Comparison of ENCODE assay signal across 8 cellular contexts in genomic region chr19:49488046-49488862, GRCh38. TPM values are rescaled to one million over a fixed set of nuclear protein-coding genes. Genes with fewer than 3 reads are reported as not detected.
A peak's percentile ranks its signal among the peaks of the same experiment; 100 is the strongest.
DNase-seq lines count a peak whose midpoint lies in the region; ATAC-seq, FAIRE-seq and TF ChIP-seq lines count a peak whose summit lies in the region.

No MANE protein-coding gene starts in this region.

- no peak for TF ChIP-seq CTCF in GM12864 (IDR thresholded peaks at IDR 0.05; ENCODE audit: low read depth, low read length, missing control alignments)
- no peak for TF ChIP-seq CTCF in PC-3 (conservative IDR thresholded peaks at IDR 0.05; ENCODE audit: low read depth, low read length)
- TF ChIP-seq CTCF in endothelial cell of umbilical vein (IDR thresholded peaks at IDR 0.05; ENCODE audit: extremely low read depth in 1 of 2, insufficient read depth in 1 of 2, low read depth in 1 of 2, low read length in 2 of 2) = no peak
- TF ChIP-seq CTCF in progenitor cell of endocrine pancreas (IDR thresholded peaks at IDR 0.05; ENCODE audit: unreplicated experiment) = no peak

- H3F3A ChIP-seq in PC-3 (ENCODE audit: low read length, unreplicated experiment) = peaks cover 44% of the 10 kb centered on the region

- ATAC-seq in PC-3 (no peak), HG02981 (IDR thresholded peaks at IDR 0.05; ENCODE audit: unreplicated experiment) (no peak)

- H3K4me1 ChIP-seq in PC-3 (ENCODE audit: insufficient read depth, low read length) = peaks cover 12% of the 10 kb centered on the region; the same call in 1 of the 2 replicates
- H3K4me1 ChIP-seq in endothelial cell of umbilical vein (ENCODE audit: control insufficient read depth, extremely low read depth, insufficient read depth, low read length) = peaks cover 12% of the 10 kb centered on the region

- H3K27ac ChIP-seq in PC-3 (ENCODE audit: low read length) (peak overlapping the region; percentile 56), endothelial cell of umbilical vein (ENCODE audit: insufficient read depth, low read depth, low read length) (peak overlapping the region; percentile 89)

- H3K27me3 Mint-ChIP-seq in progenitor cell of endocrine pancreas = no peaks in the 10 kb centered on the region

- H3K4me2 ChIP-seq in PC-3 (ENCODE audit: low read length) (peak overlapping the region; percentile 80), endothelial cell of umbilical vein (ENCODE audit: insufficient read depth, low read length) (peak overlapping the region; percentile 96)

- H3K9me2 ChIP-seq in PC-3 (replicated peaks; ENCODE audit: low read length) = no peaks in the 10 kb centered on the region

- H3K36me3 ChIP-seq in PC-3 (ENCODE audit: low read depth, low read length) (peaks cover 49% of the 10 kb centered on the region), endothelial cell of umbilical vein (ENCODE audit: control insufficient read depth in 2 of 2, extremely low read depth in 1 of 2, insufficient read depth in 2 of 2, low read length in 2 of 2) (peaks cover 28 to 34% of the 10 kb centered on the region in 2 experiments)

- no peak overlapping the region for H2AFZ ChIP-seq in PC-3 (ENCODE audit: low read length)
- H2AFZ ChIP-seq in endothelial cell of umbilical vein (ENCODE audit: low read depth, low read length) = no peak overlapping the region

- peak; percentile 74 for TF ChIP-seq POLR2A in endothelial cell of umbilical vein (IDR thresholded peaks at IDR 0.05; ENCODE audit: low read depth, low read length)

- peak overlapping the region; percentile 97 for H3K4me3 Mint-ChIP-seq in progenitor cell of endocrine pancreas (ENCODE audit: low read depth)

- FAIRE-seq in endothelial cell of umbilical vein (lab: Jason Lieb, UNC) = no peak

- dilution Hi-C loops in endothelial cell of umbilical vein (cut with MboI; ENCODE audit: extremely low pct_ligation_motif_present, low sequenced_read_pairs) = no loop called here

- BruUV-seq in PC-3 (replicated peaks; lab: Mats Ljungman, UMichigan) (no TSS peak), endothelial cell of umbilical vein (replicated peaks; lab: Mats Ljungman, UMichigan) (TSS peak; percentile 17)

- H3K9me1 ChIP-seq in endothelial cell of umbilical vein (replicated peaks; ENCODE audit: control insufficient read depth, extremely low read depth, insufficient read depth, low read length) = no peaks in the 10 kb centered on the region

- intact Hi-C loops in PC-3 (cut with micrococcal nuclease) (no loop called here), endothelial cell of umbilical vein (cut with micrococcal nuclease) (no loop called here)

- DNase-seq in GM12864 (ENCODE audit: low read depth) (no peak), PC-3 (no peak), endothelial cell of umbilical vein (ENCODE audit: low read depth, low spot score) (peak; percentile 35), progenitor cell of endocrine pancreas (ENCODE audit: low spot score, unreplicated experiment) (no peak), cerebellum (ENCODE audit: low spot score) (no peak)
- DNase-seq in central memory CD4-positive, alpha-beta T cell = no peak
- DNase-seq in activated CD4-positive, CD25-positive, alpha-beta regulatory T cell treated with anti-CD3 and anti-CD28 coated beads, Interleukin-2, amount 50 U/mL, for 72 hours = no peak

- H3K79me2 ChIP-seq in PC-3 (ENCODE audit: low read length) (peaks cover 38% of the 10 kb centered on the region), endothelial cell of umbilical vein (ENCODE audit: control insufficient read depth, insufficient read depth, low read length) (peaks cover 40% of the 10 kb centered on the region)

- H3K4me1 Mint-ChIP-seq in progenitor cell of endocrine pancreas (ENCODE audit: low read depth) = peaks cover 14% of the 10 kb centered on the region

- H3K36me3 Mint-ChIP-seq in progenitor cell of endocrine pancreas (ENCODE audit: insufficient read depth) = peaks cover 28% of the 10 kb centered on the region

- peak overlapping the region; percentile 96 for H3K27ac Mint-ChIP-seq in progenitor cell of endocrine pancreas

- H3K27me3 ChIP-seq in PC-3 (ENCODE audit: low read length) (no peaks in the 10 kb centered on the region), endothelial cell of umbilical vein (ENCODE audit: control insufficient read depth in 2 of 2, insufficient read depth in 2 of 2, low read length in 2 of 2) (no peaks in the 10 kb centered on the region)

- CTCF ChIA-PET in PC-3 (lab: Charles Lee) (no interaction called here), endothelial cell of umbilical vein (lab: Charles Lee) (interaction anchor here (1.0 kb wide), 1 partner anchor 9 kb away, joined by 3 read pairs; no protein-coding TSS in a partner anchor)

- H4K20me1 ChIP-seq in PC-3 (ENCODE audit: low read length) (peaks cover 41% of the 10 kb centered on the region), endothelial cell of umbilical vein (replicated peaks; ENCODE audit: control insufficient read depth, extremely low read depth, insufficient read depth, low read length) (peaks cover 5% of the 10 kb centered on the region)

- POLR2A ChIA-PET in PC-3 (lab: Charles Lee; ENCODE audit: unreplicated experiment) = interaction anchor here (0.7 to 1.1 kb wide), 2 partner anchors 15 to 152 kb away, joined by 3 to 4 read pairs; no protein-coding TSS in a partner anchor
- POLR2A ChIA-PET in endothelial cell of umbilical vein (lab: Charles Lee) = interaction anchor here (0.6 to 1.4 kb wide), 7 partner anchors 8 to 189 kb away, joined by 3 to 5 read pairs (median 3); partner anchors contain the start of genes PRMT1, RPS11 and RRAS

- H3K4me3 ChIP-seq in GM12864 (ENCODE audit: low read depth, low read length) (peak overlapping the region; percentile 95), PC-3 (ENCODE audit: low read length) (peak overlapping the region; percentile 89), endothelial cell of umbilical vein (replicated peaks in 1 of 3; ENCODE audit: insufficient read depth in 1 of 3, low read depth in 1 of 3, low read length in 3 of 3) (peak overlapping the region; percentile 60 to 94 (median 90))

- H3K9me3 ChIP-seq in PC-3 (ENCODE audit: low read length) = no peaks in the 10 kb centered on the region
- no peaks in the 10 kb centered on the region for H3K9me3 ChIP-seq in endothelial cell of umbilical vein (replicated peaks; ENCODE audit: control insufficient read depth, insufficient read depth, low read length)

- H3K9me3 Mint-ChIP-seq in progenitor cell of endocrine pancreas (ENCODE audit: low read depth) = no peaks in the 10 kb centered on the region

- H3K9ac ChIP-seq in PC-3 (ENCODE audit: low read length) (peak overlapping the region; percentile 97), endothelial cell of umbilical vein (replicated peaks; ENCODE audit: extremely low read depth, insufficient read depth, low read length) (peak overlapping the region; percentile 100)

RNA-seq across cellular contexts. Expression of gene RPL13A, which starts 0.8 kb away (rescaled TPM):
- 3,023 and 3,169 TPM in 2 replicates for total RNA-seq in PC-3 (2014; rRNA removed)
- 2,291 and 2,318 TPM in 2 replicates for total RNA-seq in endothelial cell of umbilical vein
- 4,148 and 5,694 TPM in 2 replicates for polyA plus RNA-seq in endothelial cell of umbilical vein
- 3,373 and 4,362 TPM in 2 replicates for polyA plus RNA-seq in endothelial cell of umbilical vein (2011; cell fraction: cytosol; rRNA removed)
- 1,170 and 1,607 TPM in 2 replicates for polyA plus RNA-seq in endothelial cell of umbilical vein (2011; cell fraction: nucleus; rRNA removed)
- 2,404 and 6,049 TPM in 2 replicates for polyA plus RNA-seq in endothelial cell of umbilical vein (2012)
- polyA minus RNA-seq in endothelial cell of umbilical vein = 1,194 and 1,533 TPM in 2 replicates
- 1,164 TPM for polyA minus RNA-seq in endothelial cell of umbilical vein (2011; cell fraction: cytosol; rRNA and poly(A)+ RNA removed)
- 517 and 743 TPM in 2 replicates for polyA minus RNA-seq in endothelial cell of umbilical vein (2011; cell fraction: nucleus; rRNA and poly(A)+ RNA removed)
- 2,665 and 2,783 TPM in 2 replicates for total RNA-seq in progenitor cell of endocrine pancreas
- total RNA-seq in cerebellum = 1,311 TPM

RNA-seq across cellular contexts. Expression of gene RPS11, which starts 8.0 kb away (rescaled TPM):
- total RNA-seq in PC-3 (2014; rRNA removed) (3,913 and 5,174 TPM in 2 replicates), endothelial cell of umbilical vein (1,764 and 1,843 TPM in 2 replicates), progenitor cell of endocrine pancreas (2,272 and 2,377 TPM in 2 replicates), cerebellum (1,480 TPM)
- 4,411 and 4,760 TPM in 2 replicates for polyA plus RNA-seq in endothelial cell of umbilical vein
- 6,177 and 6,852 TPM in 2 replicates for polyA plus RNA-seq in endothelial cell of umbilical vein (2011; cell fraction: cytosol; rRNA removed)
- polyA plus RNA-seq in endothelial cell of umbilical vein (2011; cell fraction: nucleus; rRNA removed) = 1,925 and 2,062 TPM in 2 replicates
- 2,412 and 4,545 TPM in 2 replicates for polyA plus RNA-seq in endothelial cell of umbilical vein (2012)
- 1,208 and 1,339 TPM in 2 replicates for polyA minus RNA-seq in endothelial cell of umbilical vein
- polyA minus RNA-seq in endothelial cell of umbilical vein (2011; cell fraction: cytosol; rRNA and poly(A)+ RNA removed) = 679 TPM
- polyA minus RNA-seq in endothelial cell of umbilical vein (2011; cell fraction: nucleus; rRNA and poly(A)+ RNA removed) = 152 and 167 TPM in 2 replicates

RNA-seq across cellular contexts. Expression of gene FLT3LG, which starts 14.2 kb away (rescaled TPM):
- 0.18 and 2.8 TPM in 2 replicates for total RNA-seq in PC-3 (2014; rRNA removed)
- 4.7 and 5.7 TPM in 2 replicates for total RNA-seq in endothelial cell of umbilical vein
- polyA plus RNA-seq in endothelial cell of umbilical vein = 5.0 and 5.6 TPM in 2 replicates
- polyA plus RNA-seq in endothelial cell of umbilical vein (2011; cell fraction: cytosol; rRNA removed) = 2.2 and 2.6 TPM in 2 replicates
- 2.2 and 3.5 TPM in 2 replicates for polyA plus RNA-seq in endothelial cell of umbilical vein (2011; cell fraction: nucleus; rRNA removed)
- polyA plus RNA-seq in endothelial cell of umbilical vein (2012) = 3.8 and 5.3 TPM in 2 replicates
- 0.53 and 1.4 TPM in 2 replicates for polyA minus RNA-seq in endothelial cell of umbilical vein
- polyA minus RNA-seq in endothelial cell of umbilical vein (2011; cell fraction: cytosol; rRNA and poly(A)+ RNA removed) = 4.4 TPM
- polyA minus RNA-seq in endothelial cell of umbilical vein (2011; cell fraction: nucleus; rRNA and poly(A)+ RNA removed) = 0.67 and 1.9 TPM in 2 replicates
- 0.96 and 1.1 TPM in 2 replicates for total RNA-seq in progenitor cell of endocrine pancreas
- 0.36 TPM for total RNA-seq in cerebellum

RNA-seq across cellular contexts. Expression of gene FCGRT, which starts 24.2 kb away (rescaled TPM):
- total RNA-seq in PC-3 (2014; rRNA removed) (46.3 and 46.7 TPM in 2 replicates), endothelial cell of umbilical vein (98.2 and 134 TPM in 2 replicates), progenitor cell of endocrine pancreas (153 and 169 TPM in 2 replicates), cerebellum (22.7 TPM)
- 197 and 215 TPM in 2 replicates for polyA plus RNA-seq in endothelial cell of umbilical vein
- 103 and 152 TPM in 2 replicates for polyA plus RNA-seq in endothelial cell of umbilical vein (2011; cell fraction: cytosol; rRNA removed)
- 205 and 270 TPM in 2 replicates for polyA plus RNA-seq in endothelial cell of umbilical vein (2011; cell fraction: nucleus; rRNA removed)
- polyA plus RNA-seq in endothelial cell of umbilical vein (2012) = 107 and 161 TPM in 2 replicates
- 82.9 and 90.9 TPM in 2 replicates for polyA minus RNA-seq in endothelial cell of umbilical vein
- not detected for polyA minus RNA-seq in endothelial cell of umbilical vein (2011; cell fraction: cytosol; rRNA and poly(A)+ RNA removed)
- 20.5 and 29.6 TPM in 2 replicates for polyA minus RNA-seq in endothelial cell of umbilical vein (2011; cell fraction: nucleus; rRNA and poly(A)+ RNA removed)

RNA-seq across cellular contexts. Expression of gene ALDH16A1, which starts 35.2 kb away (rescaled TPM):
- not detected in 2 replicates for total RNA-seq in PC-3 (2014; rRNA removed)
- 27.6 and 38.8 TPM in 2 replicates for total RNA-seq in endothelial cell of umbilical vein
- polyA plus RNA-seq in endothelial cell of umbilical vein = 33.2 and 42.3 TPM in 2 replicates
- 17.0 and 22.3 TPM in 2 replicates for polyA plus RNA-seq in endothelial cell of umbilical vein (2011; cell fraction: cytosol; rRNA removed)
- 34.5 and 40.5 TPM in 2 replicates for polyA plus RNA-seq in endothelial cell of umbilical vein (2011; cell fraction: nucleus; rRNA removed)
- 16.3 and 21.0 TPM in 2 replicates for polyA plus RNA-seq in endothelial cell of umbilical vein (2012)
- polyA minus RNA-seq in endothelial cell of umbilical vein = 12.9 and 21.3 TPM in 2 replicates
- polyA minus RNA-seq in endothelial cell of umbilical vein (2011; cell fraction: cytosol; rRNA and poly(A)+ RNA removed) = 31.6 TPM
- polyA minus RNA-seq in endothelial cell of umbilical vein (2011; cell fraction: nucleus; rRNA and poly(A)+ RNA removed) = 7.4 and 18.8 TPM in 2 replicates
- total RNA-seq in progenitor cell of endocrine pancreas = 44.2 and 46.0 TPM in 2 replicates
- 6.4 TPM for total RNA-seq in cerebellum
